In the genomic region with DNA sequence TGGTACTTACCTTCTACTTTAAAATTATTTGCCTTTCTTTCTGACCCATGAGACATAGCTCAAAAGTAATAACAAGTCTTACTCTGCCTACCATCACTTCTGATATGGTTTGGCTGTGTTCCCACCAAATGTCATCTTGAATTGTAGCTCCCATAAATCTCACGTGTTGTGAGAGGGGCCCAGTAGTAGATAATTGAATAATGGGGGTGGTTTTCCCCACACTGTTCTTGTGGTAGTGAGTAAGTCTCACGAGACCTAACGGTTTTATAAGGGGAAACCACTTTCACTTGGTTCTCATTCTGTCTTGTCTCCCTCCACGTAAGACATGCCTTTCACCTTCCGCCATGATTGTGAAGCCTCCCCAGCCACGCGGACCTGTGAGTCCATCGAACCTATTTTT, we compare ENCODE assay signal across 20 cellular contexts. TPM values are rescaled to one million over a fixed set of nuclear protein-coding genes. Genes with fewer than 3 reads are reported as not detected.
DNase-seq lines count a peak whose midpoint lies in the region; ATAC-seq and TF ChIP-seq lines count a peak whose summit lies in the region.
"Had no signal": no experiment of that assay in that cellular context is flagged by ENCODE, and none has a peak within 500 bp of the region (broad histone marks: within the 10 kb centered on the region; RNA-seq: fewer than 3 reads in every experiment).

No MANE protein-coding gene starts in this region.

- H2AFZ ChIP-seq in MM.1S (ENCODE audit: low read length), result no peak overlapping the region

- intact Hi-C loops in mucosa of descending colon (cut with DNase I, micrococcal nuclease), result no loop called here

- H3K4me1 ChIP-seq in mucosa of descending colon (ENCODE audit: low read depth) (no peaks in the 10 kb centered on the region), MM.1S (ENCODE audit: low read length) (no peaks in the 10 kb centered on the region)
- H3K4me1 ChIP-seq: A549, Peyer's patch had no signal

- no peaks in the 10 kb centered on the region for H3F3A ChIP-seq in MM.1S (ENCODE audit: insufficient read depth, low read length)

- no peak overlapping the region for H3K27ac ChIP-seq in MM.1S (ENCODE audit: low read length)
- H3K27ac ChIP-seq: A549, HL-60, Peyer's patch had no signal

- H4K20me1 ChIP-seq in MM.1S (ENCODE audit: insufficient read depth, low read length), result no peaks in the 10 kb centered on the region

- H3K9ac ChIP-seq in MM.1S (ENCODE audit: low read length), result no peak overlapping the region

- H3K27me3 ChIP-seq in MM.1S (replicated peaks; ENCODE audit: insufficient read depth, low read length), result no peaks in the 10 kb centered on the region
- H3K27me3 ChIP-seq: Peyer's patch had no signal

- H3K4me2 ChIP-seq in MM.1S (ENCODE audit: low read depth, low read length), result no peak overlapping the region
- H3K4me2 ChIP-seq: A549 had no signal

- H3K4me3 ChIP-seq in mucosa of descending colon (no peak overlapping the region), MM.1S (ENCODE audit: low read length) (no peak overlapping the region)
- H3K4me3 ChIP-seq: A549, K562, Peyer's patch had no signal

- no peaks in the 10 kb centered on the region for H3K9me2 ChIP-seq in MM.1S (replicated peaks; ENCODE audit: insufficient read depth, low read length)

- no peak for TF ChIP-seq CTCF in mucosa of descending colon (IDR thresholded peaks at IDR 0.05)
- TF ChIP-seq CTCF in MM.1S (IDR thresholded peaks at IDR 0.05; ENCODE audit: low read length), result no peak

- no peaks in the 10 kb centered on the region for H3K79me2 ChIP-seq in MM.1S (ENCODE audit: low read length)

- H3K9me3 ChIP-seq in mucosa of descending colon, result no peaks in the 10 kb centered on the region
- no peaks in the 10 kb centered on the region for H3K9me3 ChIP-seq in MM.1S (replicated peaks; ENCODE audit: insufficient read depth, low read length)
- H3K9me3 ChIP-seq: A549, Peyer's patch had no signal

- ATAC-seq in mucosa of descending colon, result no peak
- no peak for ATAC-seq in HG03571 (IDR thresholded peaks at IDR 0.05; ENCODE audit: unreplicated experiment)
- ATAC-seq: A549, HepG2, K562 had no signal

- H3K36me3 ChIP-seq in mucosa of descending colon (ENCODE audit: low read depth) (no peaks in the 10 kb centered on the region), MM.1S (replicated peaks; ENCODE audit: insufficient read depth, low read length) (0 out of 2 replicates have a peak, but pooled peaks cover 2% of the 10 kb centered on the region)
- H3K36me3 ChIP-seq: Peyer's patch had no signal

- DNase-seq in NCI-H82 (lab: John Stamatoyannopoulos, UW) (peak; percentile 15), NCI-H82 treated with DMSO at 0.1 percent for 48 hours (lab: John Stamatoyannopoulos, UW; ENCODE audit: unreplicated experiment) (no peak), SK-N-DZ (ENCODE audit: low spot score) (peak; percentile 31), glomerular visceral epithelial cell (ENCODE audit: extremely low spot score) (peak; percentile 42), mucosa of descending colon (no peak), MM.1S (no peak), cerebellar cortex (ENCODE audit: low spot score) (no peak)
- DNase-seq: CD4-positive, CD25-positive, alpha-beta regulatory T cell; DND-41; H9; NCI-H1092; NCI-H2029 treated with DMSO at 0.1 percent for 48 hours; NCI-H510A treated with DMSO at 0.1 percent for 48 hours; NCI-H748 treated with DMSO at 0.1 percent for 48 hours; Peyer's patch had no signal

RNA-seq across cellular contexts. Expression of a gene that starts 47.5 kb away (rescaled TPM):
- polyA plus RNA-seq in SK-N-DZ (2014; cell fraction: cytosol; rRNA removed), result 0.06 TPM in 1 of 2 replicates, not detected in the other
- 0.14 and 0.16 TPM in 2 replicates for polyA plus RNA-seq in SK-N-DZ (2014; cell fraction: nucleus; rRNA removed)
- 10 to 100 TPM; 33.4 to 82.8 (median 81.0) TPM for total RNA-seq in mucosa of descending colon

Comparison
In these comparisons a context has a peak if more than half of its experiments do, and no peak if none do; other contexts are left out.
1. DNase-seq: peak in NCI-H82 (single experiment), SK-N-DZ (single experiment) and glomerular visceral epithelial cell (single experiment); none in NCI-H82 treated with DMSO at 0.1 percent for 48 hours (single experiment), mucosa of descending colon (0 of 3), MM.1S (single experiment) and cerebellar cortex (single experiment).